Comparison of ENCODE assay signal across 8 cellular contexts in the genomic region with DNA sequence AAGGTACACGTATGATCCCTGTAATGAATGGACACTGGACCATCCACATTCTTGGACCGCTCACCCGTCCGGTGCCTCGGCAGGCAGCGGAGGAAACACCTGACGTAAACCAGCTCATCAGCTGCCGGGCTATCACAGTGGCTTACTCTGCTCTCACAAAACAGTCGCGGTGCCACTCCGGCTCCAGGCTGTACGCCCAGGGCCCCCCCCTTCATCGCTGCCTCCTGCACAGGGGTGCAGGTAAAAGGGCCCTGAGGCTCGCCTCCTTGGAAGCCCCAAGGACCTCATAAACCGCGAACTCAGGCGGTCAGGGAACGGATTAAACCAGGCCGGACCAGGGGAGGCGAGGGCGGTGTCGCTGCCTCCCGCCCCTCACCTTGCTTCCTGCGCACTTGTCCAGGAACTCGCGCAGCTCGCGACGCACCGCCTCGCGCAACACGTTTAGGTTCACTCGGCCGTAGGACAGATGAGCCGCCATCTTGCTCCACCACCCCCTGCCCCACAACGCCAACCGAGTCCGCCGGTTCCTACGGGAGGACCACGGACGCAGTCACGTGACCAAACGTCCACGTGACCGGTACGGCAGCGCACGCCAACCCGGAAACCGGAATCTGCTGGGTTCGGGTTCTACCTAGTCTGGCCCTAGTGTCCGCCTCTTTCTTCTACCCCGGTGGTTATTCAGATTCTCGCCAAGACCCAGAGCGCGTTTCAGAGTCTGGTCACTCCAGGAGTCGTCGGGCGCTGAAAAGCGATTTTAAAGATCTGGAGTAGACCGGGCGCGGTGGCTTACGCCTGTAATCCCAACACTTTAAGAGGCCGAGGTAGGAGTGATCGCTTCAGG. TPM values are rescaled to one million over a fixed set of nuclear protein-coding genes. Genes with fewer than 3 reads are reported as not detected.
DNase-seq lines count a peak whose midpoint lies in the region; ATAC-seq and TF ChIP-seq lines count a peak whose summit lies in the region.

Gene VPS33A, minus strand, starts transcription at position 564 of the 841 bp plus-strand sequence. Its CDS starts 86 bp downstream, at position 478.

- H3K36me3 ChIP-seq in BJ (ENCODE audit: control insufficient read depth, insufficient read depth, low read length), result 0 out of 2 replicates have a peak, but pooled peaks cover 1% of the 10 kb centered on the region

- CTCF ChIA-PET in BJ (lab: Yijun Ruan, JAX), result interaction anchor here (0.6 kb wide), 1 partner anchor 70 kb away, joined by 4 read pairs; no protein-coding TSS in a partner anchor

- H3K4me3 ChIP-seq in BJ (ENCODE audit: low read depth, low read length), result peak within 1 kb of the TSS; percentile 86

- TF ChIP-seq CTCF in BJ (IDR thresholded peaks at IDR 0.05; ENCODE audit: insufficient read depth, low read depth, low read length), result no peak

- peak; percentile 94 for ATAC-seq in GM19324 (IDR thresholded peaks at IDR 0.05; ENCODE audit: low FRiP score, unreplicated experiment)
- peak; percentile 85 for ATAC-seq in HG03460 (IDR thresholded peaks at IDR 0.05; ENCODE audit: unreplicated experiment)

- peak within 1 kb of the TSS; percentile 95 for H3K27ac ChIP-seq in cingulate gyrus (ENCODE audit: low read depth, low read length)

- POLR2A ChIA-PET in BJ (lab: Charles Lee), result interaction anchor here (0.6 to 0.7 kb wide), 2 partner anchors 12 to 464 kb away, joined by 4 to 6 read pairs; no protein-coding TSS in a partner anchor

- H3K27me3 ChIP-seq in BJ (ENCODE audit: control insufficient read depth, insufficient read depth, low read length), result no peaks in the 10 kb centered on the region

- DNase-seq in BJ (ENCODE audit: low read depth) (peak; percentile 84), NCI-H526 (lab: John Stamatoyannopoulos, UW) (peak; percentile 93 to 98), kidney glomerular epithelial cell (lab: John Stamatoyannopoulos, UW) (peak; percentile 87)
- peak; percentile 97 for DNase-seq in activated CD4-positive, alpha-beta T cell treated with anti-CD3 and anti-CD28 coated beads for 48 hours
- DNase-seq in stimulated activated CD4-positive, alpha-beta T cell treated with anti-CD3 and anti-CD28 coated beads, Interleukin-15, amount 100 ng/mL, for 48 hours (ENCODE audit: low read depth in 2 of 2), result peak; percentile 92 to 94

RNA-seq across cellular contexts. Expression of gene VPS33A, which starts in this region (rescaled TPM):
- polyA plus RNA-seq in BJ (2011; rRNA removed), result 13.2 and 20.2 TPM in 2 replicates
- polyA minus RNA-seq in BJ (2011; rRNA and poly(A)+ RNA removed), result 6.0 and 7.3 TPM in 2 replicates

Comparison
In these comparisons a context has a peak if more than half of its experiments do, and no peak if none do; other contexts are left out.
1. Peak in every context shown above with its lines: DNase-seq, ATAC-seq, H3K4me3 ChIP-seq and H3K27ac ChIP-seq.